ENCODE assay signal across 26 cellular contexts in genomic region chr11:111059726-111060125, GRCh38.
A peak's percentile ranks its signal among the peaks of the same experiment; 100 is the strongest.
DNase-seq lines count a peak whose midpoint lies in the region; ATAC-seq, FAIRE-seq and TF ChIP-seq lines count a peak whose summit lies in the region.
"Had no signal": no experiment of that assay in that cellular context is flagged by ENCODE, and none has a peak within 500 bp of the region (broad histone marks: within the 10 kb centered on the region; RNA-seq: fewer than 3 reads in every experiment).

No MANE protein-coding gene starts in this region.

- no peak overlapping the region for H2AK9ac ChIP-seq in IMR-90 (replicated peaks; ENCODE audit: low read depth, low read length, poor library complexity)

- H3K27me3 ChIP-seq in IMR-90 (ENCODE audit: control insufficient read depth, insufficient read depth, low read length): no peaks in the 10 kb centered on the region
- no peaks in the 10 kb centered on the region for H3K27me3 ChIP-seq in astrocyte (ENCODE audit: insufficient read depth, low read length)
- H3K27me3 ChIP-seq in left ventricle myocardium inferior (ENCODE audit: low read depth): peaks cover 7% of the 10 kb centered on the region
- no peaks in the 10 kb centered on the region for H3K27me3 ChIP-seq in testis
- H3K27me3 ChIP-seq: spleen had no signal

- dilution Hi-C loops in IMR-90 (cut with HindIII; ENCODE audit: low sequenced_read_pairs, unreplicated experiment): no loop called here

- H3K36me3 ChIP-seq in IMR-90 (ENCODE audit: control insufficient read depth, insufficient read depth, low read length) (no peaks in the 10 kb centered on the region), astrocyte (ENCODE audit: insufficient read depth, low read length) (no peaks in the 10 kb centered on the region), left ventricle myocardium inferior (no peaks in the 10 kb centered on the region), testis (ENCODE audit: low read depth, missing control alignments) (no peaks in the 10 kb centered on the region)
- H3K36me3 ChIP-seq: spleen had no signal

- H3K18ac ChIP-seq in IMR-90 (ENCODE audit: low read depth, low read length): no peak overlapping the region

- H2AK5ac ChIP-seq in IMR-90 (ENCODE audit: low read depth, low read length): no peak overlapping the region

- POLR2A ChIA-PET in IMR-90 (lab: Charles Lee; ENCODE audit: unreplicated experiment): interaction anchor here (0.6 kb wide), 1 partner anchor 13 kb away, joined by 6 read pairs; no protein-coding TSS in a partner anchor

- H3K27ac Mint-ChIP-seq in astrocyte (ENCODE audit: unreplicated experiment): no peak overlapping the region
- H3K27ac Mint-ChIP-seq: activated naive CD4-positive, alpha-beta T cell treated with anti-CD3 and anti-CD28 coated beads, Interleukin-2, amount 50 U/mL, for 24 hours; activated T-helper 1 cell treated with anti-CD3 and anti-CD28 coated beads, Interleukin-12 subunit alpha, Interleukin-12 subunit beta, Interleukin-2, Interleukin-4 antibody, amounts not matched to agents 30 ng/mL and 10 ng/mL and 1 ng/mL, durations not matched to agents 14 hours and 24 hours and 36 hours; natural killer cell treated with Interleukin-12 subunit alpha and Interleukin-12 subunit beta and Interleukin-15 and Interleukin-18, amount 100 ng/mL, for 72 hours; stimulated activated memory B cell treated with anti-CD40 and anti-IgM and Interleukin-4, amounts not matched to agents 10 μg/mL and 1 μg/mL and 100 μg/mL, for 72 hours; WTC11 had no signal

- no peak overlapping the region for H2BK120ac ChIP-seq in IMR-90 (ENCODE audit: low read depth, low read length)

- H2BK20ac ChIP-seq in IMR-90 (ENCODE audit: low read depth, low read length): no peak overlapping the region; the same call in 1 of the 2 replicates

- no peak overlapping the region for H3K4me3 ChIP-seq in IMR-90 (ENCODE audit: insufficient read depth, low read depth, low read length)
- H3K4me3 ChIP-seq in astrocyte (ENCODE audit: insufficient read depth, low read depth, low read length): no peak overlapping the region
- H3K4me3 ChIP-seq in left ventricle myocardium inferior: no peak overlapping the region
- H3K4me3 ChIP-seq in testis: no peak overlapping the region
- H3K4me3 ChIP-seq: spleen had no signal

- H3K9me3 ChIP-seq in IMR-90 (ENCODE audit: control insufficient read depth, insufficient read depth, low read length) (no peaks in the 10 kb centered on the region), astrocyte (ENCODE audit: insufficient read depth, low read depth, low read length) (no peaks in the 10 kb centered on the region), left ventricle myocardium inferior (replicated peaks) (peaks cover 14% of the 10 kb centered on the region), testis (no peaks in the 10 kb centered on the region)

- no peak overlapping the region for H2BK15ac ChIP-seq in IMR-90 (ENCODE audit: low read depth, low read length)

- no peak for FAIRE-seq in astrocyte (lab: Jason Lieb, UNC)
- FAIRE-seq: endothelial cell of umbilical vein had no signal

- no peak overlapping the region for H3K4ac ChIP-seq in IMR-90 (ENCODE audit: low read depth, low read length)

- intact Hi-C loops in IMR-90 (cut with micrococcal nuclease): no loop called here
- intact Hi-C loops in left ventricle myocardium inferior (cut with micrococcal nuclease): no loop called here
- intact Hi-C loops in testis (cut with DNase I; ENCODE audit: low total_unique reads): no loop called here

- CTCF ChIA-PET in IMR-90 (lab: Yijun Ruan, JAX): no interaction called here

- no peaks in the 10 kb centered on the region; the same call in 1 of the 2 replicates for H3K9me1 ChIP-seq in IMR-90 (ENCODE audit: insufficient read depth, low read length)

- H3K56ac ChIP-seq in IMR-90 (ENCODE audit: extremely low read depth, insufficient read depth, low read length): no peak overlapping the region

- no peak overlapping the region for H4K8ac ChIP-seq in IMR-90 (ENCODE audit: low read depth in 2 of 2, low read length in 2 of 2)

- no peak overlapping the region for H3K4me3 Mint-ChIP-seq in astrocyte (ENCODE audit: unreplicated experiment)
- H3K4me3 Mint-ChIP-seq: activated naive CD4-positive, alpha-beta T cell treated with anti-CD3 and anti-CD28 coated beads, Interleukin-2, amount 50 U/mL, for 24 hours; activated T-helper 1 cell treated with anti-CD3 and anti-CD28 coated beads, Interleukin-12 subunit alpha, Interleukin-12 subunit beta, Interleukin-2, Interleukin-4 antibody, amounts not matched to agents 30 ng/mL and 10 ng/mL and 1 ng/mL, durations not matched to agents 14 hours and 24 hours and 36 hours; central memory CD8-positive, alpha-beta T cell; natural killer cell treated with Interleukin-12 subunit alpha and Interleukin-12 subunit beta and Interleukin-15 and Interleukin-18, amount 100 ng/mL, for 72 hours; stimulated activated memory B cell treated with anti-CD40 and anti-IgM and Interleukin-4, amounts not matched to agents 10 μg/mL and 1 μg/mL and 100 μg/mL, for 72 hours; WTC11 had no signal

- DNase-seq in IMR-90 (peak; percentile 69), astrocyte (ENCODE audit: low read depth) (peak; percentile 36), hepatic stellate cell (ENCODE audit: low spot score) (peak; percentile 7), left ventricle myocardium inferior (no peak), testis (no peak), NCI-H1436 treated with DMSO at 0.1 percent for 48 hours (lab: John Stamatoyannopoulos, UW) (no peak), DMS 273 treated with DMSO at 0.1 percent for 48 hours (lab: John Stamatoyannopoulos, UW) (no peak)
- DNase-seq: activated CD4-positive, alpha-beta T cell treated with anti-CD3 and anti-CD28 coated beads, Interleukin-2, amount 50 U/mL, for 1 hour; anterior cingulate cortex; foreskin melanocyte; KG1; left ventricle myocardium superior; NCI-H2029; NCI-H345; NCI-H748 treated with DMSO at 0.1 percent for 48 hours; SHP77 treated with DMSO at 0.1 percent for 48 hours; spleen; stimulated activated CD4-positive, alpha-beta T cell treated with anti-CD3 and anti-CD28 coated beads, Interleukin-4, amount 100 ng/mL, for 1 hour; T1000 had no signal

- no peaks in the 10 kb centered on the region for H3K36me3 Mint-ChIP-seq in astrocyte (ENCODE audit: low read depth, unreplicated experiment)
- H3K36me3 Mint-ChIP-seq: activated naive CD4-positive, alpha-beta T cell treated with anti-CD3 and anti-CD28 coated beads, Interleukin-2, amount 50 U/mL, for 24 hours; natural killer cell treated with Interleukin-12 subunit alpha and Interleukin-12 subunit beta and Interleukin-15 and Interleukin-18, amount 100 ng/mL, for 72 hours had no signal

- H4K20me1 ChIP-seq in IMR-90 (ENCODE audit: insufficient read depth, low read length): no peaks in the 10 kb centered on the region
- H4K20me1 ChIP-seq in astrocyte (ENCODE audit: insufficient read depth, low read length): no peaks in the 10 kb centered on the region

- no peak overlapping the region for H2BK5ac ChIP-seq in IMR-90 (ENCODE audit: low read depth, low read length, poor library complexity, severe bottlenecking)

- TF ChIP-seq POLR2A in IMR-90 (IDR thresholded peaks at IDR 0.05; ENCODE audit: low read depth, low read length): no peak
- TF ChIP-seq POLR2A in testis (IDR thresholded peaks at IDR 0.05): no peak

- H3K27ac ChIP-seq in IMR-90 (ENCODE audit: insufficient read depth, low read length) (no peak overlapping the region), astrocyte (ENCODE audit: low read depth, low read length) (no peak overlapping the region), left ventricle myocardium inferior (replicated peaks) (no peak overlapping the region), testis (no peak overlapping the region)
- H3K27ac ChIP-seq: spleen had no signal

- H3K4me1 Mint-ChIP-seq in astrocyte (ENCODE audit: low read depth, unreplicated experiment): peaks cover 5% of the 10 kb centered on the region
- H3K4me1 Mint-ChIP-seq: activated naive CD4-positive, alpha-beta T cell treated with anti-CD3 and anti-CD28 coated beads, Interleukin-2, amount 50 U/mL, for 24 hours; central memory CD8-positive, alpha-beta T cell; stimulated activated memory B cell treated with anti-CD40 and anti-IgM and Interleukin-4, amounts not matched to agents 10 μg/mL and 1 μg/mL and 100 μg/mL, for 72 hours had no signal

- no TSS peak for BruUV-seq in IMR-90 (replicated peaks; lab: Mats Ljungman, UMichigan)

- H3K14ac ChIP-seq in IMR-90 (replicated peaks; ENCODE audit: low read depth, low read length): no peak overlapping the region

- no peak overlapping the region for H3K9ac ChIP-seq in IMR-90 (ENCODE audit: low read depth, low read length)
- no peak overlapping the region for H3K9ac ChIP-seq in astrocyte (ENCODE audit: low read length)

- no peak for TF ChIP-seq CTCF in IMR-90 (conservative IDR thresholded peaks at IDR 0.05; ENCODE audit: low read depth, low read length)
- TF ChIP-seq CTCF in astrocyte (IDR thresholded peaks at IDR 0.05; ENCODE audit: insufficient read depth, low read depth, low read length): no peak
- TF ChIP-seq CTCF in left ventricle myocardium inferior (IDR thresholded peaks at IDR 0.05; ENCODE audit: borderline replicate concordance): no peak
- no peak for TF ChIP-seq CTCF in testis (IDR thresholded peaks at IDR 0.05)

- H3K4me2 ChIP-seq in IMR-90 (ENCODE audit: low read depth, low read length) (no peak overlapping the region), astrocyte (ENCODE audit: low read length) (no peak overlapping the region)

- in situ Hi-C loops in IMR-90 (cut with MboI; ENCODE audit: low sequenced_read_pairs): no loop called here

- no peak for ATAC-seq in IMR-90 (ENCODE audit: low read depth)
- ATAC-seq: left ventricle myocardium superior; natural killer cell treated with Interleukin-12 subunit alpha and Interleukin-12 subunit beta and Interleukin-15 and Interleukin-18, amount 100 ng/mL, for 72 hours; stimulated activated memory B cell treated with anti-CD40 and anti-IgM and Interleukin-4, amounts not matched to agents 10 μg/mL and 1 μg/mL and 100 μg/mL, for 72 hours; WTC11 had no signal

- H3K4me1 ChIP-seq in IMR-90 (ENCODE audit: control insufficient read depth, insufficient read depth, low read length) (peaks cover 6% of the 10 kb centered on the region), astrocyte (ENCODE audit: insufficient read depth, low read length) (peaks cover 13% of the 10 kb centered on the region), left ventricle myocardium inferior (no peaks in the 10 kb centered on the region), testis (no peaks in the 10 kb centered on the region)
- H3K4me1 ChIP-seq: spleen had no signal

- H3K27me3 Mint-ChIP-seq in astrocyte (ENCODE audit: low read depth, unreplicated experiment): no peaks in the 10 kb centered on the region
- H3K27me3 Mint-ChIP-seq: activated naive CD4-positive, alpha-beta T cell treated with anti-CD3 and anti-CD28 coated beads, Interleukin-2, amount 50 U/mL, for 24 hours; natural killer cell treated with Interleukin-12 subunit alpha and Interleukin-12 subunit beta and Interleukin-15 and Interleukin-18, amount 100 ng/mL, for 72 hours; stimulated activated memory B cell treated with anti-CD40 and anti-IgM and Interleukin-4, amounts not matched to agents 10 μg/mL and 1 μg/mL and 100 μg/mL, for 72 hours had no signal

- H3K23ac ChIP-seq in IMR-90 (ENCODE audit: low read depth, low read length): no peak overlapping the region

- TF ChIP-seq RAD21 in IMR-90 (IDR thresholded peaks at IDR 0.05; ENCODE audit: low read length): no peak

- peaks cover 2% of the 10 kb centered on the region for H3K9me3 Mint-ChIP-seq in astrocyte (ENCODE audit: unreplicated experiment)
- H3K9me3 Mint-ChIP-seq: activated naive CD4-positive, alpha-beta T cell treated with anti-CD3 and anti-CD28 coated beads, Interleukin-2, amount 50 U/mL, for 24 hours; activated T-helper 1 cell treated with anti-CD3 and anti-CD28 coated beads, Interleukin-12 subunit alpha, Interleukin-12 subunit beta, Interleukin-2, Interleukin-4 antibody, amounts not matched to agents 30 ng/mL and 10 ng/mL and 1 ng/mL, durations not matched to agents 14 hours and 24 hours and 36 hours; central memory CD8-positive, alpha-beta T cell; stimulated activated memory B cell treated with anti-CD40 and anti-IgM and Interleukin-4, amounts not matched to agents 10 μg/mL and 1 μg/mL and 100 μg/mL, for 72 hours had no signal

- no peaks in the 10 kb centered on the region for H3K79me1 ChIP-seq in IMR-90 (ENCODE audit: low read depth in 1 of 2, low read length in 2 of 2)

- H3K79me2 ChIP-seq in astrocyte (ENCODE audit: insufficient read depth, low read length): no peaks in the 10 kb centered on the region

- H4K91ac ChIP-seq in IMR-90 (ENCODE audit: insufficient read depth, low read depth, low read length): no peak overlapping the region

- H4K5ac ChIP-seq in IMR-90 (ENCODE audit: low read depth, low read length): no peak overlapping the region

- H2AFZ ChIP-seq in IMR-90 (replicated peaks; ENCODE audit: low read length, poor library complexity): no peak overlapping the region
- H2AFZ ChIP-seq in astrocyte (ENCODE audit: low read depth, low read length): no peak overlapping the region

Comparison
In these comparisons a context has a peak if more than half of its experiments do, and no peak if none do; other contexts are left out.
1. DNase-seq: peak in IMR-90 (single experiment), astrocyte (single experiment) and hepatic stellate cell (single experiment); none in left ventricle myocardium inferior (single experiment), testis (single experiment), NCI-H1436 treated with DMSO at 0.1 percent for 48 hours (single experiment) and DMS 273 treated with DMSO at 0.1 percent for 48 hours (single experiment).